In the genomic region with DNA sequence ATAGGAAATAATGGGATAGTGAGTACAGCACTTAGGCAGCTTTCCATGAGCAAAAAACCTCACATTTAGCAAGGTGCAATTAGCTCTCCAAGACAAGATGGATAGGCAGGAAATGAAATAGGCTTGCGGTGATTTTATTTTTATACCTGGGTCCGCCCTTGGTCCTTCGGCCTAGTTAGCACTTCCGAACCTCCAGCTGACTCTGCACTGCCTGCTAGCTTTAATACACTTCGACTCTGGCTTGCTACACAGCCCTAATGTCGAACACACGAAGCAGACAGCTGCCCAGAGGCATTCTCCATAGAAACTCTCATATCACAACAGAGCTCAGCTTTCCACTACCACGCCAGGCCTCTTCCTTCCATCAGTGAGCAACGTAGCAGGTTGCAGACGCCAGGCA, we compare ENCODE assay signal across 27 cellular contexts.
"Had no signal": no experiment of that assay in that cellular context is flagged by ENCODE, and none has a peak within 500 bp of the region (broad histone marks: within the 10 kb centered on the region; RNA-seq: fewer than 3 reads in every experiment).

No MANE protein-coding gene starts in this region.

- DNase-seq: cortex of kidney; effector CD8-positive, alpha-beta T cell; effector memory CD8-positive, alpha-beta T cell; endodermal cell; erythroblast; esophagus squamous epithelium; foreskin fibroblast; foreskin melanocyte; gastrocnemius medialis; heart left ventricle; hypothalamus; immature natural killer cell; islet precursor cell; kidney; kidney glomerular epithelial cell; left colon; left lung; left ventricle myocardium superior; lower lobe of right lung; mesenchymal stem cell; midbrain; naive thymus-derived CD4-positive, alpha-beta T cell had no signal

- FAIRE-seq: colon, endometrium, kidney had no signal

- H2AFZ ChIP-seq: hepatocyte had no signal

- H3K36me3 ChIP-seq: esophagus squamous epithelium, gastrocnemius medialis, heart left ventricle, left lung, lower lobe of right lung had no signal

- H3K4me2 ChIP-seq: hepatocyte had no signal

- H3K79me2 ChIP-seq: hepatocyte had no signal

- H3K27me3 ChIP-seq: esophagus squamous epithelium, gastrocnemius medialis, heart left ventricle, hepatocyte, left lung had no signal

- H3K4me3 ChIP-seq: esophagus squamous epithelium, gastrocnemius medialis, heart left ventricle, hepatocyte, left lung, lower lobe of right lung had no signal

- ATAC-seq: effector memory CD8-positive, alpha-beta T cell; esophagus mucosa; gastrocnemius medialis; heart left ventricle; left colon; left lung; left ventricle myocardium superior; lower lobe of right lung; naive thymus-derived CD4-positive, alpha-beta T cell had no signal

- H3K4me1 ChIP-seq: esophagus squamous epithelium, gastrocnemius medialis, heart left ventricle, left lung, lower lobe of right lung had no signal

- H3K9me3 ChIP-seq: esophagus squamous epithelium, gastrocnemius medialis, heart left ventricle, left lung, lower lobe of right lung had no signal

- H3K27ac ChIP-seq: epithelial cell of prostate, esophagus squamous epithelium, gastrocnemius medialis, heart left ventricle, hepatocyte, left lung, lower lobe of right lung had no signal
